ENCODE assay signal across 30 cellular contexts in genomic region chr4:110359076-110359475, GRCh38.
"Had no signal": no experiment of that assay in that cellular context is flagged by ENCODE, and none has a peak within 500 bp of the region (broad histone marks: within the 10 kb centered on the region; RNA-seq: fewer than 3 reads in every experiment).

No MANE protein-coding gene starts in this region.

- DNase-seq: activated B cell treated with CpG ODN at 0.5 μM for 24 hours; activated CD4-positive, alpha-beta memory T cell treated with anti-CD3 and anti-CD28 coated beads for 36 hours; activated CD4-positive, alpha-beta T cell treated with anti-CD3 and anti-CD28 coated beads for 4 hours; activated CD4-positive, alpha-beta T cell treated with anti-CD3 and anti-CD28 coated beads, Interleukin-2, amount 10 ng/mL, durations not matched to agents 24 days and 14 days; activated CD4-positive, alpha-beta T cell treated with anti-CD3 and anti-CD28 coated beads, Interleukin-2, amount 50 U/mL, for 1 hour; activated CD4-positive, alpha-beta T cell treated with anti-CD3 and anti-CD28 coated beads, Interleukin-2, amount 50 U/mL, for 4 hours; activated CD4-positive, CD25-positive, alpha-beta regulatory T cell treated with anti-CD3 and anti-CD28 coated beads, Interleukin-2, amount 50 U/mL, for 72 hours; activated CD8-positive, alpha-beta memory T cell treated with anti-CD3 and anti-CD28 coated beads, Interleukin-2, amount 50 U/mL, for 4 hours; activated CD8-positive, alpha-beta T cell treated with anti-CD3 and anti-CD28 coated beads for 36 hours; activated effector memory CD4-positive, alpha-beta T cell treated with anti-CD3 and anti-CD28 coated beads, Interleukin-2, amount 50 U/mL, for 16 hours; activated gamma-delta T cell treated with Interleukin-2 at 50 U/mL for 16 hours; activated naive CD4-positive, alpha-beta T cell; activated naive CD4-positive, alpha-beta T cell treated with anti-CD3 and anti-CD28 coated beads for 36 hours; activated naive CD4-positive, alpha-beta T cell treated with anti-CD3 and anti-CD28 coated beads, Interleukin-2, amount 50 U/mL, for 16 hours; activated naive CD8-positive, alpha-beta T cell treated with anti-CD3 and anti-CD28 coated beads for 36 hours; activated T-cell treated with anti-CD3 and anti-CD28 coated beads for 4 hours; activated T-cell treated with anti-CD3 and anti-CD28 coated beads, Interleukin-2, amount 50 U/mL, for 1 hour; activated T-cell treated with anti-CD3 and anti-CD28 coated beads, Interleukin-2, amount 50 U/mL, for 4 hours; activated T-cell treated with anti-CD3 and anti-CD28 coated beads, Interleukin-2, amount 50 U/mL, for 72 hours; adrenal gland; amniotic stem cell; aorta; body of pancreas; caudate nucleus; cerebellar nuclear complex; T-helper 1 cell; T-helper 2 cell; T-helper 9 cell had no signal

- ATAC-seq: activated CD8-positive, alpha-beta T cell treated with anti-CD3 and anti-CD28 coated beads for 36 hours; activated naive CD4-positive, alpha-beta T cell treated with anti-CD3 and anti-CD28 coated beads, Interleukin-2, amount 50 U/mL, for 72 hours; activated T-cell treated with anti-CD3 and anti-CD28 coated beads, Interleukin-2, amount 50 U/mL, for 4 hours; activated T-cell treated with anti-CD3 and anti-CD28 coated beads, Interleukin-2, amount 50 U/mL, for 72 hours; activated T-helper 17 cell treated with anti-CD3 and anti-CD28 coated beads, Interleukin-2, amount 50 U/mL, for 72 hours; body of pancreas had no signal
